In genomic region chr2:68126561-68126960, GRCh38 we compare ENCODE assay signal across 1 cellular context.
TF ChIP-seq lines count a peak whose summit lies in the region.

No MANE protein-coding gene starts in this region.

TF ChIP-seq in K562, 482 proteins besides CTCF, POLR2A, EP300 and RAD21 (continued from another document and continues in another):
- TF ChIP-seq RREB1 (CRISPR knock-in tag; IDR thresholded peaks at IDR 0.05) (no peak), ETV6 (IDR thresholded peaks at IDR 0.05; ENCODE audit: borderline replicate concordance in 1 of 2, low read depth in 2 of 2, low read length in 1 of 2) (no peak), ETV6 (CRISPR knock-in tag; IDR thresholded peaks at IDR 0.05; ENCODE audit: borderline replicate concordance) (no peak), OTX1 (CRISPR knock-in tag; IDR thresholded peaks at IDR 0.05) (no peak), MNT (conservative IDR thresholded peaks at IDR 0.05) (no peak), SIN3A (IDR thresholded peaks at IDR 0.05; ENCODE audit: borderline replicate concordance in 2 of 2, control insufficient read depth in 1 of 2, low read depth in 2 of 2, low read length in 2 of 2) (no peak), SETDB1 (IDR thresholded peaks at IDR 0.05; ENCODE audit: low read length) (no peak), ZBTB1 (CRISPR knock-in tag; IDR thresholded peaks at IDR 0.05; ENCODE audit: borderline replicate concordance, low read depth) (no peak), ELK1 (CRISPR knock-in tag; IDR thresholded peaks at IDR 0.05) (no peak), ZNF512 (tag; IDR thresholded peaks at IDR 0.05) (no peak), SOX6 (IDR thresholded peaks at IDR 0.05) (no peak), DMBX1 (CRISPR knock-in tag; IDR thresholded peaks at IDR 0.05; ENCODE audit: borderline replicate concordance) (no peak), XRCC5 (IDR thresholded peaks at IDR 0.05; ENCODE audit: low read depth, low read length) (no peak), TGIF2 (CRISPR knock-in tag; IDR thresholded peaks at IDR 0.05) (no peak), POU5F1 (IDR thresholded peaks at IDR 0.05; ENCODE audit: borderline replicate concordance, low read depth, low read length, partially characterized antibody) (no peak), KHSRP (IDR thresholded peaks at IDR 0.05) (no peak), FOXJ3 (CRISPR knock-in tag; IDR thresholded peaks at IDR 0.05) (no peak), TFE3 (CRISPR knock-in tag; IDR thresholded peaks at IDR 0.05) (no peak), MECOM (CRISPR knock-in tag; IDR thresholded peaks at IDR 0.05) (no peak), ZEB2 (IDR thresholded peaks at IDR 0.05) (no peak), ZNF592 (IDR thresholded peaks at IDR 0.05) (no peak), ZKSCAN3 (CRISPR knock-in tag; IDR thresholded peaks at IDR 0.05) (no peak), PTBP1 (IDR thresholded peaks at IDR 0.05; ENCODE audit: low read depth, low read length) (no peak), ZBTB40 (IDR thresholded peaks at IDR 0.05) (no peak), ZBTB40 (CRISPR knock-in tag; IDR thresholded peaks at IDR 0.05) (no peak), SMC3 (conservative IDR thresholded peaks at IDR 0.05; ENCODE audit: insufficient read depth, low read depth, low read length) (no peak), PHB (CRISPR knock-in tag; IDR thresholded peaks at IDR 0.05) (no peak), CHD1 (IDR thresholded peaks at IDR 0.05; ENCODE audit: low read length) (no peak)
